1 cellular context compared by ENCODE assay signal in the genomic region with DNA sequence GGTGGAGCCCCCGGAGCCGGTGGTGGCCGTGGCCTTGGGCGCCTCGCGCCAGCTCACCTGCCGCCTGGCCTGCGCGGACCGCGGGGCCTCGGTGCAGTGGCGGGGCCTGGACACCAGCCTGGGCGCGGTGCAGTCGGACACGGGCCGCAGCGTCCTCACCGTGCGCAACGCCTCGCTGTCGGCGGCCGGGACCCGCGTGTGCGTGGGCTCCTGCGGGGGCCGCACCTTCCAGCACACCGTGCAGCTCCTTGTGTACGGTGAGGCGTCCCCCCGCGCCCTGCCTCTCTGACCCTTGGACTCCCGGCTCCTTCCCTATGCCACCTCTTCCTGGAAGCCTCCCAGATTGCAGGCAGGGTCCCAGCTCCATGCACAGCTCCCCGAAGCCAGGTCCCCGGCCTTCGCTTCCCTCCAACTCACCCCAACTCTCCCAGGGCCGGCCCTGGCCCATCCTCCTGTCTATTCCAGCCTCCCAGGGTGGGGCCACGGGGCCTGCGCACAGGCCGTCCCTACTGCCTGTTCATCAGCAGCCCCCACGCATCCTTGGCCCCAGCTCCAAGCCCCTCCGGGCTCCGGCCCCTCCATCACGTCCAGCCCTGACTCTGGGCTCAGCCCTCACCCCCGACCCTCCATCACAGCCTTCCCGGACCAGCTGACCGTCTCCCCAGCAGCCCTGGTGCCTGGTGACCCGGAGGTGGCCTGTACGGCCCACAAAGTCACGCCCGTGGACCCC.
A peak's percentile ranks its signal among the peaks of the same experiment; 100 is the strongest.
TF ChIP-seq lines count a peak whose summit lies in the region.

No MANE protein-coding gene starts in this region.

TF ChIP-seq in GM12878, 131 proteins besides CTCF, POLR2A, EP300 and RAD21:
- TF ChIP-seq FOXM1 (IDR thresholded peaks at IDR 0.05; ENCODE audit: low read depth, low read length): no peak
- 0 out of 4 replicates have a peak, but pooled peaks of 1 of the 2 experiments have one; percentile 11 for TF ChIP-seq BHLHE40 (IDR thresholded peaks at IDR 0.05; ENCODE audit: borderline replicate concordance in 1 of 2, low read depth in 2 of 2, low read length in 1 of 2)
